ENCODE assay signal across 8 cellular contexts in genomic region chr19:47226426-47227346, GRCh38. TPM values are rescaled to one million over a fixed set of nuclear protein-coding genes. Genes with fewer than 3 reads are reported as not detected.
A peak's percentile ranks its signal among the peaks of the same experiment; 100 is the strongest.
DNase-seq lines count a peak whose midpoint lies in the region; ATAC-seq and TF ChIP-seq lines count a peak whose summit lies in the region.

No MANE protein-coding gene starts in this region.

- intact Hi-C loops in PC-9 (cut with micrococcal nuclease; ENCODE audit: unreplicated experiment): loop anchor here (1.0 to 2.0 kb wide), 2 partner anchors 14 to 30 kb away; partner anchors contain the start of gene CCDC9
- intact Hi-C loops in adrenal gland (cut with DNase I): no loop called here
- intact Hi-C loops in left cardiac atrium (cut with DNase I): no loop called here
- intact Hi-C loops in posterior vena cava (cut with DNase I): loop anchor here in 1 of 2 donors (10.0 kb wide), 1 partner anchor 72 kb away; no protein-coding TSS in a partner anchor

- 4 to 19% (median 7%) methylated on average over 20 to 56 of the region's 56 CpGs for WGBS in adrenal gland, 4 donors

- peak overlapping the region; percentile 90 for H3K4me2 ChIP-seq in PC-9

- TSS peak; percentile 87 for BruUV-seq in PC-9 (replicated peaks; lab: Mats Ljungman, UMichigan)

- peak overlapping the region; percentile 57 for H3K27ac ChIP-seq in PC-9
- H3K27ac ChIP-seq in adrenal gland: peak overlapping the region; percentile 94 to 100 (median 99)

- ATAC-seq in GM18520 (IDR thresholded peaks at IDR 0.05; ENCODE audit: unreplicated experiment) (peak; percentile 18), HG03139 (IDR thresholded peaks at IDR 0.05; ENCODE audit: unreplicated experiment) (peak; percentile 6), left cardiac atrium (peak; percentile 41 to 70)

- no peaks in the 10 kb centered on the region for H3K9me3 ChIP-seq in PC-9 (ENCODE audit: insufficient read depth, low read depth)
- no peaks in the 10 kb centered on the region for H3K9me3 ChIP-seq in adrenal gland (replicated peaks in 1 of 3)

- H3K27me3 ChIP-seq in BJ (ENCODE audit: control insufficient read depth, insufficient read depth, low read length) (no peaks in the 10 kb centered on the region), PC-9 (ENCODE audit: insufficient read depth, low read depth) (no peaks in the 10 kb centered on the region), adrenal gland (no peaks in the 10 kb centered on the region)

- peaks cover 12% of the 10 kb centered on the region for H3K36me3 ChIP-seq in BJ (ENCODE audit: control insufficient read depth, insufficient read depth, low read length)
- H3K36me3 ChIP-seq in PC-9 (ENCODE audit: low read depth): no peaks in the 10 kb centered on the region
- H3K36me3 ChIP-seq in adrenal gland (replicated peaks in 1 of 2): peaks cover 0 to 6% of the 10 kb centered on the region in 2 donors

- peaks cover 18% of the 10 kb centered on the region for H4K20me1 ChIP-seq in PC-9 (ENCODE audit: insufficient read depth)

- no peaks in the 10 kb centered on the region for H3K9me2 ChIP-seq in PC-9 (ENCODE audit: insufficient read depth)

- peak in 1 of 2 donors; percentile 67 for TF ChIP-seq POLR2A in adrenal gland (IDR thresholded peaks at IDR 0.05)

- peak overlapping the region; percentile 77 for H3K4me3 ChIP-seq in BJ (ENCODE audit: low read depth, low read length)
- H3K4me3 ChIP-seq in PC-9: peak overlapping the region; percentile 99
- H3K4me3 ChIP-seq in adrenal gland: peak overlapping the region in 2 of 4 donors; percentile 42 to 96

- CTCF ChIA-PET in BJ (lab: Yijun Ruan, JAX): interaction anchor here (0.7 to 7.1 kb wide), 5 partner anchors 16 to 72 kb away, joined by 3 to 51 read pairs (median 4); no protein-coding TSS in a partner anchor
- CTCF ChIA-PET in PC-9 (lab: Charles Lee): interaction anchor here (0.6 to 1.6 kb wide), 3 partner anchors 10 to 18 kb away, joined by 5 to 14 read pairs (median 10); no protein-coding TSS in a partner anchor

- DNase-seq in BJ (ENCODE audit: low read depth) (peak; percentile 35), PC-9 (peak; percentile 70 to 77), adrenal gland (peak; percentile 78 to 92 (median 88)), left cardiac atrium (peak; percentile 87), posterior vena cava (ENCODE audit: low spot score) (peak; percentile 95), amniotic stem cell (lab: John Stamatoyannopoulos, UW) (no peak)

- peaks cover 51% of the 10 kb centered on the region for H3F3A ChIP-seq in PC-9 (ENCODE audit: insufficient read depth, low read depth)

- POLR2A ChIA-PET in BJ (lab: Charles Lee) (interaction anchor here (0.6 to 1.3 kb wide), 7 partner anchors 13 to 1457 kb away, joined by 5 to 21 read pairs (median 7); no protein-coding TSS in a partner anchor), PC-9 (lab: Charles Lee; ENCODE audit: unreplicated experiment) (interaction anchor here (0.6 to 0.7 kb wide), 6 partner anchors 17 to 600 kb away, joined by 3 to 12 read pairs (median 4); no protein-coding TSS in a partner anchor)

- peak overlapping the region; percentile 54; the same call in 1 of the 2 replicates for H2AFZ ChIP-seq in PC-9

- peaks cover 18% of the 10 kb centered on the region for H3K79me2 ChIP-seq in PC-9 (ENCODE audit: low read depth)

- H3K4me1 ChIP-seq in PC-9 (replicated peaks; ENCODE audit: insufficient read depth) (peaks cover 42% of the 10 kb centered on the region), adrenal gland (replicated peaks in 1 of 2) (peaks cover 26 to 30% of the 10 kb centered on the region in 2 donors)

- TF ChIP-seq CTCF in BJ (IDR thresholded peaks at IDR 0.05; ENCODE audit: insufficient read depth, low read depth, low read length): peak; percentile 16; the same call in 1 of the 2 replicates
- no peak; the same call in 1 of the 2 replicates for TF ChIP-seq CTCF in PC-9 (conservative IDR thresholded peaks at IDR 0.05)
- peak in 1 of 6 experiments; percentile 1 for TF ChIP-seq CTCF in adrenal gland (IDR thresholded peaks at IDR 0.05)

RNA-seq across cellular contexts. Expression of gene BBC3, which starts 4.3 kb away (rescaled TPM):
- 5.2 and 5.7 TPM in 2 replicates for polyA plus RNA-seq in BJ (2011; rRNA removed)
- 4.4 and 6.5 TPM in 2 replicates for polyA minus RNA-seq in BJ (2011; rRNA and poly(A)+ RNA removed)
- 18.3 and 18.8 TPM in 2 replicates for total RNA-seq in PC-9 (2021)
- total RNA-seq in adrenal gland: 10 to 100 TPM in 4 of 8 donors, 1 to 10 TPM in 4; 1.7 to 17.9 (median 10.1) TPM
- polyA plus RNA-seq in adrenal gland: 1 to 10 TPM in 2 of 3 donors, under 1 TPM in 1; 0.27 to 8.4 (median 4.4) TPM
- 1 to 10 TPM; 2.9 to 4.1 TPM for total RNA-seq in left cardiac atrium
- total RNA-seq in posterior vena cava: 1 to 10 TPM; 3.7 to 4.2 TPM

RNA-seq across cellular contexts. Expression of gene CCDC9, which starts 29.6 kb away (rescaled TPM):
- 4.1 and 5.5 TPM in 2 replicates for polyA plus RNA-seq in BJ (2011; rRNA removed)
- polyA minus RNA-seq in BJ (2011; rRNA and poly(A)+ RNA removed): 3.6 and 4.8 TPM in 2 replicates
- 34.7 and 37.0 TPM in 2 replicates for total RNA-seq in PC-9 (2021)
- total RNA-seq in adrenal gland: 10 to 100 TPM; 12.8 to 52.9 (median 32.5) TPM
- 10 to 100 TPM; 23.2 to 86.5 (median 31.8) TPM for polyA plus RNA-seq in adrenal gland
- total RNA-seq in left cardiac atrium: 10 to 100 TPM; 21.4 to 28.7 TPM
- 10 to 100 TPM; 31.6 to 33.5 TPM for total RNA-seq in posterior vena cava

RNA-seq across cellular contexts. Expression of gene INAFM1, which starts 48.0 kb away (rescaled TPM):
- 2.2 and 2.9 TPM in 2 replicates for polyA plus RNA-seq in BJ (2011; rRNA removed)
- polyA minus RNA-seq in BJ (2011; rRNA and poly(A)+ RNA removed): 1.00 and 1.8 TPM in 2 replicates
- total RNA-seq in PC-9 (2021): 13.5 and 21.3 TPM in 2 replicates
- 100 to 1,000 TPM in 1 of 8 donors, 10 to 100 TPM in 7; 18.1 to 183 (median 66.7) TPM for total RNA-seq in adrenal gland
- polyA plus RNA-seq in adrenal gland: 100 to 1,000 TPM in 1 of 3 donors, 10 to 100 TPM in 1, 1 to 10 TPM in 1; 7.8 to 144 (median 62.0) TPM
- 10 to 100 TPM; 16.1 to 17.1 TPM for total RNA-seq in left cardiac atrium
- 10 to 100 TPM; 28.2 to 38.6 TPM for total RNA-seq in posterior vena cava
